Comparison of ENCODE assay signal across 20 cellular contexts in genomic region chr2:150859162-150859561, GRCh38.
DNase-seq lines count a peak whose midpoint lies in the region; ATAC-seq and TF ChIP-seq lines count a peak whose summit lies in the region.
"Had no signal": no experiment of that assay in that cellular context is flagged by ENCODE, and none has a peak within 500 bp of the region (broad histone marks: within the 10 kb centered on the region; RNA-seq: fewer than 3 reads in every experiment).

No MANE protein-coding gene starts in this region.

- CTCF ChIA-PET in mammary epithelial cell (lab: Charles Lee; ENCODE audit: low non-redundant PET): no interaction called here

- H3K79me2 ChIP-seq in GM23338 (replicated peaks; ENCODE audit: insufficient read depth) (no peaks in the 10 kb centered on the region), mammary epithelial cell (ENCODE audit: insufficient read depth, low read length) (no peaks in the 10 kb centered on the region), hepatocyte (no peaks in the 10 kb centered on the region), neural progenitor cell (ENCODE audit: low read depth) (no peaks in the 10 kb centered on the region)

- ATAC-seq in GM23338 (no peak), esophagus mucosa (peak; percentile 39)
- ATAC-seq in stimulated activated effector memory CD8-positive, alpha-beta T cell treated with anti-CD3 and anti-CD28 coated beads, Interleukin-12 subunit alpha, Interleukin-12 subunit beta, amount 100 ng/mL, for 72 hours: no peak

- intact Hi-C loops in mammary epithelial cell (cut with micrococcal nuclease): no loop called here

- in situ Hi-C loops in mammary epithelial cell (cut with MboI; ENCODE audit: low sequenced_read_pairs in 2 of 2): no loop called here

- peaks cover 6% of the 10 kb centered on the region for H3K27me3 Mint-ChIP-seq in GM23338 (ENCODE audit: insufficient read depth, low read depth, poor library complexity)
- peaks cover 2% of the 10 kb centered on the region for H3K27me3 Mint-ChIP-seq in neural progenitor cell (ENCODE audit: insufficient read depth, low read depth)

- DNase-seq in GM23338 (ENCODE audit: low spot score) (no peak), NCI-H69 (lab: John Stamatoyannopoulos, UW) (peak; percentile 78), mammary epithelial cell (peak; percentile 37), hepatocyte (ENCODE audit: low spot score) (no peak), neural progenitor cell (ENCODE audit: low spot score) (no peak), NCI-H2029 treated with DMSO at 0.1 percent for 48 hours (lab: John Stamatoyannopoulos, UW) (no peak)
- no peak for DNase-seq in stimulated activated effector memory CD8-positive, alpha-beta T cell treated with anti-CD3 and anti-CD28 coated beads, Interleukin-12 subunit alpha, Interleukin-12 subunit beta, amount 100 ng/mL, for 72 hours (ENCODE audit: low spot score in 2 of 2)
- DNase-seq: DMS153, GM23248, HCEC 1CT, Karpas-422, NCI-H1092 treated with DMSO at 0.1 percent for 48 hours, NCI-H1436, NCI-H187, NCI-H2171 treated with DMSO at 0.1 percent for 48 hours, NCI-H524, NCI-H774, RPMI8226, SHP77 had no signal

- peaks cover 6% of the 10 kb centered on the region; the same call in 1 of the 2 replicates for H3K36me3 ChIP-seq in GM23338 (ENCODE audit: insufficient read depth)
- no peaks in the 10 kb centered on the region for H3K36me3 ChIP-seq in mammary epithelial cell (ENCODE audit: insufficient read depth, low read length)
- H3K36me3 ChIP-seq in hepatocyte (replicated peaks; ENCODE audit: insufficient read depth, low read depth): no peaks in the 10 kb centered on the region
- no peaks in the 10 kb centered on the region for H3K36me3 ChIP-seq in neural progenitor cell

- H3K9ac ChIP-seq in mammary epithelial cell (ENCODE audit: insufficient read depth, low read length) (no peak overlapping the region), neural progenitor cell (no peak overlapping the region)
- H3K9ac ChIP-seq: GM23248 had no signal

- H3K9me2 ChIP-seq in GM23338 (ENCODE audit: insufficient read depth) (peaks cover 21% of the 10 kb centered on the region), hepatocyte (replicated peaks; ENCODE audit: insufficient read depth) (no peaks in the 10 kb centered on the region)

- peaks cover 16% of the 10 kb centered on the region for H3K4me1 Mint-ChIP-seq in GM23338
- H3K4me1 Mint-ChIP-seq in stimulated activated effector memory CD8-positive, alpha-beta T cell treated with anti-CD3 and anti-CD28 coated beads, Interleukin-12 subunit alpha, Interleukin-12 subunit beta, amount 100 ng/mL, for 72 hours: no peaks in the 10 kb centered on the region
- H3K4me1 Mint-ChIP-seq in neural progenitor cell: peaks cover 12% of the 10 kb centered on the region

- peak overlapping the region; percentile 89 for H3K27ac Mint-ChIP-seq in GM23338
- no peak overlapping the region for H3K27ac Mint-ChIP-seq in stimulated activated effector memory CD8-positive, alpha-beta T cell treated with anti-CD3 and anti-CD28 coated beads, Interleukin-12 subunit alpha, Interleukin-12 subunit beta, amount 100 ng/mL, for 72 hours
- no peak overlapping the region for H3K27ac Mint-ChIP-seq in neural progenitor cell

- H3K4me2 ChIP-seq in GM23338: no peak overlapping the region
- no peak overlapping the region for H3K4me2 ChIP-seq in mammary epithelial cell (ENCODE audit: insufficient read depth, low read depth, low read length)
- H3K4me2 ChIP-seq in hepatocyte: no peak overlapping the region
- no peak overlapping the region for H3K4me2 ChIP-seq in neural progenitor cell

- H3K4me1 ChIP-seq in GM23338 (ENCODE audit: insufficient read depth): peaks cover 15% of the 10 kb centered on the region; the same call in 1 of the 2 replicates
- H3K4me1 ChIP-seq in mammary epithelial cell (ENCODE audit: insufficient read depth, low read length): peaks cover 4% of the 10 kb centered on the region
- H3K4me1 ChIP-seq in hepatocyte (ENCODE audit: insufficient read depth): no peaks in the 10 kb centered on the region
- H3K4me1 ChIP-seq in neural progenitor cell: peaks cover 16% of the 10 kb centered on the region

- H3K36me3 Mint-ChIP-seq in GM23338 (ENCODE audit: low read depth) (peaks cover 56% of the 10 kb centered on the region), neural progenitor cell (no peaks in the 10 kb centered on the region)
- H3K36me3 Mint-ChIP-seq in stimulated activated effector memory CD8-positive, alpha-beta T cell treated with anti-CD3 and anti-CD28 coated beads, Interleukin-12 subunit alpha, Interleukin-12 subunit beta, amount 100 ng/mL, for 72 hours: no peaks in the 10 kb centered on the region

- H2AFZ ChIP-seq in GM23338 (peak overlapping the region; percentile 33; the same call in 1 of the 2 replicates), mammary epithelial cell (ENCODE audit: low read depth, low read length) (no peak overlapping the region), hepatocyte (no peak overlapping the region), neural progenitor cell (replicated peaks) (no peak overlapping the region)
- H2AFZ ChIP-seq: GM23248 had no signal

- 44% methylated on average over 1 of the region's 1 CpG for WGBS in mammary epithelial cell (ENCODE audit: low coverage, missing lambda C conversion rate)
- WGBS in hepatocyte (ENCODE audit: low lambda C conversion rate, missing lambda C conversion rate): 86% methylated on average over 1 of the region's 1 CpG

- peaks cover 43% of the 10 kb centered on the region for H3K9me3 Mint-ChIP-seq in GM23338
- H3K9me3 Mint-ChIP-seq in stimulated activated effector memory CD8-positive, alpha-beta T cell treated with anti-CD3 and anti-CD28 coated beads, Interleukin-12 subunit alpha, Interleukin-12 subunit beta, amount 100 ng/mL, for 72 hours: no peaks in the 10 kb centered on the region
- peaks cover 7% of the 10 kb centered on the region for H3K9me3 Mint-ChIP-seq in neural progenitor cell

- H3K27me3 ChIP-seq in GM23338 (ENCODE audit: insufficient read depth) (no peaks in the 10 kb centered on the region), mammary epithelial cell (ENCODE audit: insufficient read depth, low read length) (no peaks in the 10 kb centered on the region), hepatocyte (no peaks in the 10 kb centered on the region), neural progenitor cell (no peaks in the 10 kb centered on the region)

- no peak overlapping the region for H3K4me3 ChIP-seq in GM23338
- no peak overlapping the region for H3K4me3 ChIP-seq in mammary epithelial cell (replicated peaks in 1 of 3; ENCODE audit: insufficient read depth in 1 of 3, low read depth in 2 of 3, low read length in 3 of 3)
- H3K4me3 ChIP-seq in hepatocyte: no peak overlapping the region
- no peak overlapping the region for H3K4me3 ChIP-seq in neural progenitor cell
- H3K4me3 ChIP-seq: GM23248 had no signal

- H3K4me3 Mint-ChIP-seq in GM23338 (no peak overlapping the region), neural progenitor cell (no peak overlapping the region)
- H3K4me3 Mint-ChIP-seq in stimulated activated effector memory CD8-positive, alpha-beta T cell treated with anti-CD3 and anti-CD28 coated beads, Interleukin-12 subunit alpha, Interleukin-12 subunit beta, amount 100 ng/mL, for 72 hours: no peak overlapping the region

- H3K27ac ChIP-seq in GM23338 (ENCODE audit: low read depth): no peak overlapping the region
- no peak overlapping the region for H3K27ac ChIP-seq in mammary epithelial cell (ENCODE audit: insufficient read depth, low read depth, low read length)
- no peak overlapping the region for H3K27ac ChIP-seq in hepatocyte
- H3K27ac ChIP-seq in neural progenitor cell: no peak overlapping the region
- H3K27ac ChIP-seq: GM23248 had no signal

- TF ChIP-seq CTCF in GM23338 (conservative IDR thresholded peaks at IDR 0.05; ENCODE audit: low read depth in 2 of 2) (no peak), mammary epithelial cell (conservative IDR thresholded peaks at IDR 0.05 in 1 of 2, IDR thresholded peaks at IDR 0.05 in 1 of 2; ENCODE audit: extremely low read depth in 1 of 2, insufficient read depth in 1 of 2, low read depth in 1 of 2, low read length in 2 of 2) (no peak), hepatocyte (IDR thresholded peaks at IDR 0.05; ENCODE audit: poor library complexity) (no peak), neural progenitor cell (IDR thresholded peaks at IDR 0.05) (no peak)

- dilution Hi-C loops in mammary epithelial cell (cut with HindIII; ENCODE audit: low sequenced_read_pairs): no loop called here

- BruUV-seq in mammary epithelial cell (replicated peaks; lab: Mats Ljungman, UMichigan): no TSS peak

- no peaks in the 10 kb centered on the region for H3K9me3 ChIP-seq in mammary epithelial cell (replicated peaks; ENCODE audit: insufficient read depth, low read length)
- no peaks in the 10 kb centered on the region for H3K9me3 ChIP-seq in hepatocyte (ENCODE audit: low read depth)
- H3K9me3 ChIP-seq in neural progenitor cell (ENCODE audit: low read depth): no peaks in the 10 kb centered on the region

- no peaks in the 10 kb centered on the region for H4K20me1 ChIP-seq in GM23338 (replicated peaks; ENCODE audit: insufficient read depth)
- H4K20me1 ChIP-seq in mammary epithelial cell (ENCODE audit: insufficient read depth, low read length): no peaks in the 10 kb centered on the region
- no peaks in the 10 kb centered on the region for H4K20me1 ChIP-seq in hepatocyte (ENCODE audit: insufficient read depth, poor library complexity, severe bottlenecking)
- H4K20me1 ChIP-seq in neural progenitor cell (ENCODE audit: low read depth): no peaks in the 10 kb centered on the region

- H3F3A ChIP-seq in GM23338 (replicated peaks; ENCODE audit: low read depth) (0 out of 2 replicates have a peak, but pooled peaks cover 3% of the 10 kb centered on the region), neural progenitor cell (ENCODE audit: low read depth) (peaks cover 5% of the 10 kb centered on the region)

TF ChIP-seq in GM23338, 12 proteins besides CTCF, POLR2A, EP300 and RAD21 (continues in another document):
- TF ChIP-seq POLR2AphosphoS5 (IDR thresholded peaks at IDR 0.05; ENCODE audit: low read depth): no peak
- no peak for TF ChIP-seq STAT1 (IDR thresholded peaks at IDR 0.05; ENCODE audit: unreplicated experiment)
- no peak for TF ChIP-seq EZH2phosphoT487 (IDR thresholded peaks at IDR 0.05; ENCODE audit: unreplicated experiment)

Comparison
In these comparisons a context has a peak if more than half of its experiments do, and no peak if none do; other contexts are left out.
1. DNase-seq: peak in NCI-H69 (single experiment) and mammary epithelial cell (single experiment); none in GM23338 (single experiment), stimulated activated effector memory CD8-positive, alpha-beta T cell treated with anti-CD3 and anti-CD28 coated beads, Interleukin-12 subunit alpha, Interleukin-12 subunit beta, amount 100 ng/mL, for 72 hours (0 of 2), hepatocyte (single experiment), neural progenitor cell (single experiment) and NCI-H2029 treated with DMSO at 0.1 percent for 48 hours (single experiment).